In genomic region chr1:39976732-39977131, GRCh38 we compare ENCODE assay signal across 1 cellular context.
TF ChIP-seq lines count a peak whose summit lies in the region.

No MANE protein-coding gene starts in this region.

TF ChIP-seq in WTC11, 78 proteins besides CTCF, POLR2A, EP300 and RAD21 (continued from another document):
- TF ChIP-seq, protein P1, sequence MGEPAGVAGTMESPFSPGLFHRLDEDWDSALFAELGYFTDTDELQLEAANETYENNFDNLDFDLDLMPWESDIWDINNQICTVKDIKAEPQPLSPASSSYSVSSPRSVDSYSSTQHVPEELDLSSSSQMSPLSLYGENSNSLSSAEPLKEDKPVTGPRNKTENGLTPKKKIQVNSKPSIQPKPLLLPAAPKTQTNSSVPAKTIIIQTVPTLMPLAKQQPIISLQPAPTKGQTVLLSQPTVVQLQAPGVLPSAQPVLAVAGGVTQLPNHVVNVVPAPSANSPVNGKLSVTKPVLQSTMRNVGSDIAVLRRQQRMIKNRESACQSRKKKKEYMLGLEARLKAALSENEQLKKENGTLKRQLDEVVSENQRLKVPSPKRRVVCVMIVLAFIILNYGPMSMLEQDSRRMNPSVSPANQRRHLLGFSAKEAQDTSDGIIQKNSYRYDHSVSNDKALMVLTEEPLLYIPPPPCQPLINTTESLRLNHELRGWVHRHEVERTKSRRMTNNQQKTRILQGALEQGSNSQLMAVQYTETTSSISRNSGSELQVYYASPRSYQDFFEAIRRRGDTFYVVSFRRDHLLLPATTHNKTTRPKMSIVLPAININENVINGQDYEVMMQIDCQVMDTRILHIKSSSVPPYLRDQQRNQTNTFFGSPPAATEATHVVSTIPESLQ (CRISPR knock-in tag; IDR thresholded peaks at IDR 0.05): no peak
- TF ChIP-seq ZNF532 (CRISPR knock-in tag; IDR thresholded peaks at IDR 0.05; ENCODE audit: borderline replicate concordance) (no peak), NR1H2 (CRISPR knock-in tag; IDR thresholded peaks at IDR 0.05) (no peak), SMAD3 (CRISPR knock-in tag; IDR thresholded peaks at IDR 0.05; ENCODE audit: borderline replicate concordance) (no peak)
